In the genomic region with DNA sequence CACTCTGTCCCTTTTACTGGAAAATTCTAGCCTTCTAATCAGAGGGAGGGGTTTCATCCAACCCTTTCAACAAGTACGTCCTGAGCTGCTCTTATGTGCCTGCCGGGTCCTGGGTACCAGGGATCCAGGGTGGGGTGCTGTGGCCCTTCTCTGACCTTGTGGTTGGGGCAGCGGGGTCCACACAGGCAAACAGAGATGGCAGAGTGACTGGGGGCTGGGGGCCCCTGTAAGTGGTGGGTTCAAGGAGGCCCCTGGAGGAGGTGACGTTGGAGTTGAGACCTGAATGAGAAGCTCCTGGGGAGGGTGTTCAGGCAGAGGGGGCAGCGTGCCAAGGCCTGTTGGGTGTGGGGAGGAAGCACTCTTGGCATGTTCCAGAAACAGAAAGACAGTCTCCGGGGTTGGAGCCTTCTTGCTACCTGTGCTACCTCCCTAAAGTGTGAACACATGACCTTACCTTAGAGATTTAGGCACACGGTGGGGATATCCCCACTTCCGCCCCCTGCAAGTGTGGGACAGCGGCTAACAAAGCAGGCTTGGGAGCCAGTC, we compare ENCODE assay signal across 26 cellular contexts.
"Had no signal": no experiment of that assay in that cellular context is flagged by ENCODE, and none has a peak within 500 bp of the region (broad histone marks: within the 10 kb centered on the region; RNA-seq: fewer than 3 reads in every experiment).

No MANE protein-coding gene starts in this region.

- H3K4me3 Mint-ChIP-seq: endodermal cell; naive thymus-derived CD4-positive, alpha-beta T cell; neural crest cell; stimulated activated memory B cell treated with anti-CD40 and anti-IgM and Interleukin-4, amounts not matched to agents 10 μg/mL and 1 μg/mL and 100 μg/mL, for 72 hours; stimulated activated naive CD8-positive, alpha-beta T cell treated with anti-CD3 and anti-CD28 coated beads, Interleukin-15, Interleukin-2, amounts not matched to agents 100 ng/mL and 50 ng/mL, for 24 hours had no signal

- H3K9ac ChIP-seq: parathyroid adenoma had no signal

- H3K4me2 ChIP-seq: hepatocyte had no signal

- H3K27me3 ChIP-seq: hepatocyte, spleen, tibial artery, upper lobe of left lung, uterus had no signal

- ATAC-seq: naive thymus-derived CD4-positive, alpha-beta T cell; sciatic nerve; stimulated activated memory B cell treated with anti-CD40 and anti-IgM and Interleukin-4, amounts not matched to agents 10 μg/mL and 1 μg/mL and 100 μg/mL, for 72 hours had no signal

- H2AFZ ChIP-seq: hepatocyte, parathyroid adenoma had no signal

- H3K36me3 Mint-ChIP-seq: naive thymus-derived CD4-positive, alpha-beta T cell; stimulated activated memory B cell treated with anti-CD40 and anti-IgM and Interleukin-4, amounts not matched to agents 10 μg/mL and 1 μg/mL and 100 μg/mL, for 72 hours had no signal

- FAIRE-seq: endothelial cell of umbilical vein had no signal

- H3K79me2 ChIP-seq: hepatocyte, parathyroid adenoma had no signal

- H3K36me3 ChIP-seq: prostate gland, upper lobe of left lung, uterus had no signal

- H3K27ac Mint-ChIP-seq: endodermal cell; naive thymus-derived CD4-positive, alpha-beta T cell; stimulated activated memory B cell treated with anti-CD40 and anti-IgM and Interleukin-4, amounts not matched to agents 10 μg/mL and 1 μg/mL and 100 μg/mL, for 72 hours; stimulated activated naive CD8-positive, alpha-beta T cell treated with anti-CD3 and anti-CD28 coated beads, Interleukin-15, Interleukin-2, amounts not matched to agents 100 ng/mL and 50 ng/mL, for 24 hours had no signal

- H3K4me1 ChIP-seq: parathyroid adenoma, prostate gland, uterus had no signal

- DNase-seq: effector CD4-positive, alpha-beta T cell; endodermal cell; erythroblast; foreskin melanocyte; head of caudate nucleus; kidney glomerular epithelial cell; mammary epithelial cell; occipital lobe; retina; stimulated activated CD4-positive, alpha-beta T cell treated with anti-CD3 and anti-CD28 coated beads, Interleukin-15, amount 100 ng/mL, for 24 hours; stimulated activated CD4-positive, alpha-beta T cell treated with anti-CD3 and anti-CD28 coated beads, Interleukin-1b, Interleukin-23, amount 100 ng/mL, for 48 hours; stimulated activated CD4-positive, alpha-beta T cell treated with anti-CD3 and anti-CD28 coated beads, Interleukin-4, amount 100 ng/mL, for 24 hours; tibial artery; upper lobe of left lung; uterus had no signal

- H3K9me3 ChIP-seq: prostate gland, spleen, tibial artery, upper lobe of left lung, uterus had no signal

- H3K4me1 Mint-ChIP-seq: endodermal cell; stimulated activated memory B cell treated with anti-CD40 and anti-IgM and Interleukin-4, amounts not matched to agents 10 μg/mL and 1 μg/mL and 100 μg/mL, for 72 hours had no signal

- H3K9me3 Mint-ChIP-seq: endodermal cell; stimulated activated naive CD8-positive, alpha-beta T cell treated with anti-CD3 and anti-CD28 coated beads, Interleukin-15, Interleukin-2, amounts not matched to agents 100 ng/mL and 50 ng/mL, for 24 hours had no signal

- H3K4me3 ChIP-seq: coronary artery, hepatocyte, prostate gland, spleen, tibial artery, upper lobe of left lung, uterus had no signal

- H3K27ac ChIP-seq: coronary artery, hepatocyte, parathyroid adenoma, prostate gland, spleen, tibial artery, upper lobe of left lung, uterus had no signal

- H3K27me3 Mint-ChIP-seq: naive thymus-derived CD4-positive, alpha-beta T cell; stimulated activated naive CD8-positive, alpha-beta T cell treated with anti-CD3 and anti-CD28 coated beads, Interleukin-15, Interleukin-2, amounts not matched to agents 100 ng/mL and 50 ng/mL, for 24 hours had no signal
